ENCODE assay signal across 16 cellular contexts in the genomic region with DNA sequence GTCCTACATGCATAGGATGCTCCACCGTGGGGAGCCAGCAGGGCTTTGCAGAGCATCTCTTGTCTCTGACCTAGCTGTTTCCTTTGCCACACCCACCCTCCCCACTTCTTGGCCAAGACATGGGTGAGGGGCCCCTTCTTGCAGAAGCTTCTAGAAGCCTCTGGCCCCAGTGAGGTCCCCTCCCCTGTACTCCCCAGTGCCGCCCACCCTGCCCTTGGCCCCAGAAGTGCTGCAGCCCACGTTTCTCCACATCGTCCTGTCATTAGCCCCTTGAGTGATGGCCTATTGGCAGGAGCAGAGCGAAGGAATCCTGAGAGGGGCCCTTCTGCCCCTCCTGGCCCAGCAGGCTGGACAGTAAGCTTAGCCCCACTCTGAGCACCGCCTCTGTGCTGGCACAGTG. TPM values are rescaled to one million over a fixed set of nuclear protein-coding genes. Genes with fewer than 3 reads are reported as not detected.
A peak's percentile ranks its signal among the peaks of the same experiment; 100 is the strongest.
DNase-seq lines count a peak whose midpoint lies in the region; ATAC-seq and TF ChIP-seq lines count a peak whose summit lies in the region.
"Had no signal": no experiment of that assay in that cellular context is flagged by ENCODE, and none has a peak within 500 bp of the region (broad histone marks: within the 10 kb centered on the region; RNA-seq: fewer than 3 reads in every experiment).

No MANE protein-coding gene starts in this region.

- peaks cover 16% of the 10 kb centered on the region for H3K36me3 Mint-ChIP-seq in activated CD4-positive, alpha-beta T cell treated with anti-CD3 and anti-CD28 coated beads, Interleukin-2, amount 10 ng/mL, durations not matched to agents 24 days and 14 days (ENCODE audit: low read depth)
- H3K36me3 Mint-ChIP-seq in Calu3 (ENCODE audit: insufficient read depth, unreplicated experiment) (peaks cover 11% of the 10 kb centered on the region), neural crest cell (ENCODE audit: low read depth) (no peaks in the 10 kb centered on the region)
- no peaks in the 10 kb centered on the region for H3K36me3 Mint-ChIP-seq in activated T-helper 2 cell treated with anti-CD3 and anti-CD28 coated beads, Interferon-gamma antibody, Interleukin-2, Interleukin-4, amounts not matched to agents 10 μg/mL and 5 μg/mL and 100 μg/mL, durations not matched to agents 14 hours and 24 hours and 36 hours (ENCODE audit: low read depth)

- H3K36me3 ChIP-seq in sigmoid colon = no peaks in the 10 kb centered on the region

- WGBS in sigmoid colon, 2 donors = 85 to 86% methylated on average over 6 of the region's 6 CpGs

- DNase-seq in activated CD4-positive, alpha-beta T cell treated with anti-CD3 and anti-CD28 coated beads, Interleukin-2, amount 10 ng/mL, durations not matched to agents 24 days and 14 days = no peak
- no peak for DNase-seq in activated CD4-positive, alpha-beta T cell treated with anti-CD3 and anti-CD28 coated beads for 4 hours
- no peak for DNase-seq in Calu3
- DNase-seq in activated T-helper 2 cell treated with anti-CD3 and anti-CD28 coated beads, Interferon-gamma antibody, Interleukin-2, Interleukin-4, amounts not matched to agents 10 μg/mL and 5 μg/mL and 100 μg/mL, durations not matched to agents 14 hours and 24 hours and 36 hours (ENCODE audit: low spot score) = no peak
- no peak for DNase-seq in neural crest cell (ENCODE audit: low read depth, low spot score)
- DNase-seq in sigmoid colon = no peak
- DNase-seq: 8988T; COR-L47; kidney glomerular epithelial cell; NCI-H2029 treated with DMSO at 0.1 percent for 48 hours; NCI-H774; RPMI8226; stimulated activated CD4-positive, alpha-beta T cell treated with anti-CD3 and anti-CD28 coated beads, Interleukin-2, amount 100 ng/mL, for 24 hours had no signal

- H3K4me3 Mint-ChIP-seq in activated CD4-positive, alpha-beta T cell treated with anti-CD3 and anti-CD28 coated beads, Interleukin-2, amount 10 ng/mL, durations not matched to agents 24 days and 14 days = peak overlapping the region; percentile 71
- no peak overlapping the region for H3K4me3 Mint-ChIP-seq in Calu3 (ENCODE audit: low read depth, unreplicated experiment)
- H3K4me3 Mint-ChIP-seq in activated T-helper 2 cell treated with anti-CD3 and anti-CD28 coated beads, Interferon-gamma antibody, Interleukin-2, Interleukin-4, amounts not matched to agents 10 μg/mL and 5 μg/mL and 100 μg/mL, durations not matched to agents 14 hours and 24 hours and 36 hours (ENCODE audit: low read depth) = peak overlapping the region; percentile 58
- peak overlapping the region; percentile 54 for H3K4me3 Mint-ChIP-seq in neural crest cell

- peaks cover 6% of the 10 kb centered on the region for H3K9me3 Mint-ChIP-seq in activated CD4-positive, alpha-beta T cell treated with anti-CD3 and anti-CD28 coated beads, Interleukin-2, amount 10 ng/mL, durations not matched to agents 24 days and 14 days
- no peaks in the 10 kb centered on the region for H3K9me3 Mint-ChIP-seq in Calu3 (ENCODE audit: low read depth, unreplicated experiment)
- H3K9me3 Mint-ChIP-seq in activated T-helper 2 cell treated with anti-CD3 and anti-CD28 coated beads, Interferon-gamma antibody, Interleukin-2, Interleukin-4, amounts not matched to agents 10 μg/mL and 5 μg/mL and 100 μg/mL, durations not matched to agents 14 hours and 24 hours and 36 hours = no peaks in the 10 kb centered on the region
- H3K9me3 Mint-ChIP-seq in neural crest cell = peaks cover 2% of the 10 kb centered on the region

- no peak overlapping the region for H3K4me3 ChIP-seq in sigmoid colon

- peaks cover 0 to 24% (median 17%) of the 10 kb centered on the region in 4 donors for H3K4me1 ChIP-seq in sigmoid colon

- H3K27me3 ChIP-seq in sigmoid colon = no peaks in the 10 kb centered on the region

- no peak for TF ChIP-seq POLR2A in sigmoid colon (IDR thresholded peaks at IDR 0.05)

- TF ChIP-seq CTCF in Calu3 (IDR thresholded peaks at IDR 0.05; ENCODE audit: unreplicated experiment) (no peak), neural crest cell (conservative IDR thresholded peaks at IDR 0.05) (no peak), sigmoid colon (IDR thresholded peaks at IDR 0.05) (no peak)

- intact Hi-C loops in activated CD4-positive, alpha-beta T cell treated with anti-CD3 and anti-CD28 coated beads, Interleukin-2, amount 10 ng/mL, durations not matched to agents 24 days and 14 days (cut with micrococcal nuclease) = loop anchor here (2.0 to 5.0 kb wide), 3 partner anchors 45 to 255 kb away; a partner anchor contains a TSS
- intact Hi-C loops in Calu3 (cut with micrococcal nuclease; ENCODE audit: unreplicated experiment) (loop anchor here (1.0 kb wide), 1 partner anchor 41 kb away; no protein-coding TSS in a partner anchor), sigmoid colon (cut with DNase I) (no loop called here)
- intact Hi-C loops in activated T-helper 2 cell treated with anti-CD3 and anti-CD28 coated beads, Interferon-gamma antibody, Interleukin-2, Interleukin-4, amounts not matched to agents 10 μg/mL and 5 μg/mL and 100 μg/mL, durations not matched to agents 14 hours and 24 hours and 36 hours (cut with micrococcal nuclease) = no loop called here

- CTCF ChIA-PET in Calu3 (lab: Charles Lee) = no interaction called here

- ATAC-seq in GM21528 (IDR thresholded peaks at IDR 0.05; ENCODE audit: low FRiP score, unreplicated experiment) (no peak), HG02840 (IDR thresholded peaks at IDR 0.05; ENCODE audit: low FRiP score, unreplicated experiment) (no peak)

- H3K4me1 Mint-ChIP-seq in activated CD4-positive, alpha-beta T cell treated with anti-CD3 and anti-CD28 coated beads, Interleukin-2, amount 10 ng/mL, durations not matched to agents 24 days and 14 days = peaks cover 54% of the 10 kb centered on the region
- H3K4me1 Mint-ChIP-seq in Calu3 (ENCODE audit: low read depth, unreplicated experiment) = peaks cover 30% of the 10 kb centered on the region
- peaks cover 40% of the 10 kb centered on the region for H3K4me1 Mint-ChIP-seq in activated T-helper 2 cell treated with anti-CD3 and anti-CD28 coated beads, Interferon-gamma antibody, Interleukin-2, Interleukin-4, amounts not matched to agents 10 μg/mL and 5 μg/mL and 100 μg/mL, durations not matched to agents 14 hours and 24 hours and 36 hours (ENCODE audit: low read depth)
- H3K4me1 Mint-ChIP-seq in neural crest cell = peaks cover 20% of the 10 kb centered on the region

- no peaks in the 10 kb centered on the region for H3K27me3 Mint-ChIP-seq in activated CD4-positive, alpha-beta T cell treated with anti-CD3 and anti-CD28 coated beads, Interleukin-2, amount 10 ng/mL, durations not matched to agents 24 days and 14 days
- H3K27me3 Mint-ChIP-seq in Calu3 (ENCODE audit: unreplicated experiment) (no peaks in the 10 kb centered on the region), neural crest cell (ENCODE audit: low read depth) (peaks cover 16% of the 10 kb centered on the region)
- peaks cover 4% of the 10 kb centered on the region for H3K27me3 Mint-ChIP-seq in activated T-helper 2 cell treated with anti-CD3 and anti-CD28 coated beads, Interferon-gamma antibody, Interleukin-2, Interleukin-4, amounts not matched to agents 10 μg/mL and 5 μg/mL and 100 μg/mL, durations not matched to agents 14 hours and 24 hours and 36 hours (ENCODE audit: low read depth)

- BruUV-seq in Calu3 (replicated peaks; lab: Mats Ljungman, UMichigan) = no TSS peak

- H3K27ac ChIP-seq in sigmoid colon = peak overlapping the region in 2 of 4 donors; percentile 86 to 90

- no peak for TF ChIP-seq EP300 in sigmoid colon (IDR thresholded peaks at IDR 0.05)

- no peaks in the 10 kb centered on the region for H3K9me3 ChIP-seq in sigmoid colon

- peak overlapping the region; percentile 56 for H3K27ac Mint-ChIP-seq in activated CD4-positive, alpha-beta T cell treated with anti-CD3 and anti-CD28 coated beads, Interleukin-2, amount 10 ng/mL, durations not matched to agents 24 days and 14 days
- H3K27ac Mint-ChIP-seq in Calu3 (ENCODE audit: unreplicated experiment) (peak overlapping the region; percentile 22), neural crest cell (ENCODE audit: unreplicated experiment) (no peak overlapping the region)
- H3K27ac Mint-ChIP-seq in activated T-helper 2 cell treated with anti-CD3 and anti-CD28 coated beads, Interferon-gamma antibody, Interleukin-2, Interleukin-4, amounts not matched to agents 10 μg/mL and 5 μg/mL and 100 μg/mL, durations not matched to agents 14 hours and 24 hours and 36 hours = no peak overlapping the region

RNA-seq across cellular contexts. Expression of a gene that starts 43.7 kb away (rescaled TPM):
- total RNA-seq in activated CD4-positive, alpha-beta T cell treated with anti-CD3 and anti-CD28 coated beads, Interleukin-2, amount 10 ng/mL, durations not matched to agents 24 days and 14 days = 1.0 and 2.4 TPM in 2 replicates
- 44.9 and 57.0 TPM in 2 replicates for total RNA-seq in Calu3 (2022)
- 0.21 and 0.32 TPM in 2 replicates for total RNA-seq in activated T-helper 2 cell treated with anti-CD3 and anti-CD28 coated beads, Interferon-gamma antibody, Interleukin-2, Interleukin-4, amounts not matched to agents 10 μg/mL and 5 μg/mL and 100 μg/mL, durations not matched to agents 14 hours and 24 hours and 36 hours
- total RNA-seq in neural crest cell = not detected in 2 replicates
- total RNA-seq in sigmoid colon = 10 to 100 TPM; 18.8 to 31.9 (median 24.2) TPM
- 10 to 100 TPM in 1 of 3 donors, 1 to 10 TPM in 2; 7.2 to 24.2 (median 8.4) TPM for polyA plus RNA-seq in sigmoid colon
- total RNA-seq: M059J had no signal

Comparison
In these comparisons a context has a peak if more than half of its experiments do, and no peak if none do; other contexts are left out.
1. H3K27ac Mint-ChIP-seq: peak in activated CD4-positive, alpha-beta T cell treated with anti-CD3 and anti-CD28 coated beads, Interleukin-2, amount 10 ng/mL, durations not matched to agents 24 days and 14 days (single experiment) and Calu3 (single experiment); none in activated T-helper 2 cell treated with anti-CD3 and anti-CD28 coated beads, Interferon-gamma antibody, Interleukin-2, Interleukin-4, amounts not matched to agents 10 μg/mL and 5 μg/mL and 100 μg/mL, durations not matched to agents 14 hours and 24 hours and 36 hours (single experiment) and neural crest cell (single experiment).
2. intact Hi-C loops: an anchor here in activated CD4-positive, alpha-beta T cell treated with anti-CD3 and anti-CD28 coated beads, Interleukin-2, amount 10 ng/mL, durations not matched to agents 24 days and 14 days (2.0 to 5.0 kb wide) and Calu3 (1.0 kb wide); none called in activated T-helper 2 cell treated with anti-CD3 and anti-CD28 coated beads, Interferon-gamma antibody, Interleukin-2, Interleukin-4, amounts not matched to agents 10 μg/mL and 5 μg/mL and 100 μg/mL, durations not matched to agents 14 hours and 24 hours and 36 hours and sigmoid colon.